In genomic region chr20:17372831-17373440, GRCh38 we compare ENCODE assay signal across 7 cellular contexts.
"Had no signal": no experiment of that assay in that cellular context is flagged by ENCODE, and none has a peak within 500 bp of the region (broad histone marks: within the 10 kb centered on the region; RNA-seq: fewer than 3 reads in every experiment).

No MANE protein-coding gene starts in this region.

- FAIRE-seq: H1, H54, HTR-8/SVneo had no signal

- DNase-seq: H9, HCEC 1CT, IMR-90 had no signal

- H3K4me3 ChIP-seq: GM23338 had no signal

- H3K4me3 Mint-ChIP-seq: GM23338, H9 had no signal

- H3K27ac Mint-ChIP-seq: GM23338, H9 had no signal

- H3K9me3 Mint-ChIP-seq: GM23338, H9 had no signal
